20 cellular contexts compared by ENCODE assay signal in genomic region chr9:74078647-74079046, GRCh38.
A peak's percentile ranks its signal among the peaks of the same experiment; 100 is the strongest.
DNase-seq lines count a peak whose midpoint lies in the region; ATAC-seq, FAIRE-seq and TF ChIP-seq lines count a peak whose summit lies in the region.
"Had no signal": no experiment of that assay in that cellular context is flagged by ENCODE, and none has a peak within 500 bp of the region (broad histone marks: within the 10 kb centered on the region; RNA-seq: fewer than 3 reads in every experiment).

No MANE protein-coding gene starts in this region.

- H3K9me3 ChIP-seq in NT2/D1 (ENCODE audit: insufficient read depth, low read length), result peaks cover 4% of the 10 kb centered on the region; the same call in 1 of the 2 replicates
- no peaks in the 10 kb centered on the region for H3K9me3 ChIP-seq in HAP-1
- H3K9me3 ChIP-seq: upper lobe of right lung had no signal

- peak; percentile 36 for DNase-seq in COLO829 (ENCODE audit: low spot score)
- DNase-seq in NT2/D1 (ENCODE audit: low read depth, low spot score), result peak; percentile 36
- DNase-seq in bronchial epithelial cell (ENCODE audit: low read depth), result peak; percentile 51
- DNase-seq in iris pigment epithelial cell (ENCODE audit: low read depth), result peak; percentile 91
- DNase-seq in midbrain (lab: John Stamatoyannopoulos, UW), result no peak
- no peak for DNase-seq in NCI-H510A treated with DMSO at 0.1 percent for 48 hours (lab: John Stamatoyannopoulos, UW)
- DNase-seq in HAP-1 (ENCODE audit: low spot score in 2 of 2), result no peak
- DNase-seq: activated CD4-positive, alpha-beta T cell treated with anti-CD3 and anti-CD28 coated beads for 36 hours; activated naive CD4-positive, alpha-beta T cell treated with anti-CD3 and anti-CD28 coated beads, Interleukin-2, amount 50 U/mL, for 16 hours; cerebellar nuclear complex; COR-L47; H7; NCI-H1436 treated with DMSO at 0.1 percent for 48 hours; NCI-H345; sigmoid colon; stimulated activated naive B cell treated with anti-CD40 and anti-IgM and Interleukin-4, amounts not matched to agents 10 μg/mL and 1 μg/mL and 100 μg/mL, for 72 hours had no signal

- ATAC-seq in GM21526 (IDR thresholded peaks at IDR 0.05; ENCODE audit: low FRiP score, unreplicated experiment), result no peak
- ATAC-seq: activated CD4-positive, alpha-beta T cell treated with anti-CD3 and anti-CD28 coated beads for 36 hours; stimulated activated naive B cell treated with anti-CD40 and anti-IgM and Interleukin-4, amounts not matched to agents 10 μg/mL and 1 μg/mL and 100 μg/mL, for 72 hours had no signal

- TF ChIP-seq CTCF in bronchial epithelial cell (IDR thresholded peaks at IDR 0.05; ENCODE audit: insufficient read depth, low read length, severe bottlenecking), result no peak

- H3K4me1 ChIP-seq in NT2/D1 (ENCODE audit: insufficient read depth, insufficient read length) (no peaks in the 10 kb centered on the region), HAP-1 (no peaks in the 10 kb centered on the region)
- H3K4me1 ChIP-seq: sigmoid colon, upper lobe of right lung had no signal

- H3K27me3 ChIP-seq in NT2/D1 (ENCODE audit: insufficient read depth, insufficient read length) (no peaks in the 10 kb centered on the region), bronchial epithelial cell (ENCODE audit: control insufficient read depth, insufficient read depth, low read length) (no peaks in the 10 kb centered on the region), HAP-1 (ENCODE audit: low read depth) (no peaks in the 10 kb centered on the region)
- H3K27me3 ChIP-seq: hepatocyte, sigmoid colon, upper lobe of right lung had no signal

- H3K4me3 ChIP-seq in NT2/D1 (ENCODE audit: insufficient read length, low read depth), result no peak overlapping the region
- H3K4me3 ChIP-seq in bronchial epithelial cell (ENCODE audit: low read depth, low read length), result no peak overlapping the region
- H3K4me3 ChIP-seq in HAP-1, result no peak overlapping the region
- H3K4me3 ChIP-seq: hepatocyte, lung, sigmoid colon, upper lobe of right lung had no signal

- H3K36me3 ChIP-seq in NT2/D1 (ENCODE audit: insufficient read depth, insufficient read length, low read length), result no peaks in the 10 kb centered on the region
- no peaks in the 10 kb centered on the region for H3K36me3 ChIP-seq in bronchial epithelial cell (ENCODE audit: control insufficient read depth, insufficient read depth, low read length)
- H3K36me3 ChIP-seq in HAP-1 (replicated peaks), result no peaks in the 10 kb centered on the region
- H3K36me3 ChIP-seq: sigmoid colon, upper lobe of right lung had no signal

- no peak for FAIRE-seq in bronchial epithelial cell (lab: Jason Lieb, UNC)

- H3K9ac ChIP-seq in NT2/D1 (ENCODE audit: insufficient read length, low read depth), result no peak overlapping the region

- in situ Hi-C loops in HAP-1 (cut with MboI; ENCODE audit: low sequenced_read_pairs), result no loop called here

Comparison
In these comparisons a context has a peak if more than half of its experiments do, and no peak if none do; other contexts are left out.
1. DNase-seq: peak in COLO829 (single experiment), NT2/D1 (single experiment), bronchial epithelial cell (single experiment) and iris pigment epithelial cell (single experiment); none in midbrain (single experiment), NCI-H510A treated with DMSO at 0.1 percent for 48 hours (single experiment) and HAP-1 (0 of 2).